18 cellular contexts compared by ENCODE assay signal in genomic region chr1:183953031-183953430, GRCh38.
DNase-seq lines count a peak whose midpoint lies in the region; ATAC-seq, FAIRE-seq and TF ChIP-seq lines count a peak whose summit lies in the region.
"Had no signal": no experiment of that assay in that cellular context is flagged by ENCODE, and none has a peak within 500 bp of the region (broad histone marks: within the 10 kb centered on the region; RNA-seq: fewer than 3 reads in every experiment).

No MANE protein-coding gene starts in this region.

- intact Hi-C loops in K562 (cut with micrococcal nuclease) (no loop called here), left colon (cut with DNase I, micrococcal nuclease) (no loop called here), testis (cut with DNase I; ENCODE audit: low total_unique reads) (no loop called here)

- H3K27me3 ChIP-seq in K562 (ENCODE audit: control insufficient read depth in 2 of 2, insufficient read depth in 2 of 2, low read length in 2 of 2) = no peaks in the 10 kb centered on the region
- H3K27me3 ChIP-seq in testis = no peaks in the 10 kb centered on the region
- H3K27me3 ChIP-seq: MG63 had no signal

- H3K36me3 ChIP-seq in K562 (ENCODE audit: control insufficient read depth, insufficient read depth, low read length) (peaks cover 46% of the 10 kb centered on the region), testis (ENCODE audit: low read depth, missing control alignments) (no peaks in the 10 kb centered on the region)
- H3K36me3 ChIP-seq: MG63 had no signal

- TF ChIP-seq RAD21 in K562 (CRISPR knock-in tag; conservative IDR thresholded peaks at IDR 0.05 in 1 of 2, IDR thresholded peaks at IDR 0.05 in 1 of 2) = no peak

- H3K27ac ChIP-seq in K562 (ENCODE audit: extremely low read depth, low read depth, low read length) (no peak overlapping the region), testis (peak overlapping the region; percentile 60 to 83)
- H3K27ac ChIP-seq: A549, parathyroid adenoma had no signal

- H3K9me1 ChIP-seq in K562 (ENCODE audit: control insufficient read depth, insufficient read depth, low read length) = no peaks in the 10 kb centered on the region

- H3K9me3 ChIP-seq in K562 (replicated peaks; ENCODE audit: control insufficient read depth, insufficient read depth, low read depth, low read length) (no peaks in the 10 kb centered on the region), testis (no peaks in the 10 kb centered on the region)
- H3K9me3 ChIP-seq: MG63 had no signal

- no peak overlapping the region for H3K4me3 ChIP-seq in K562
- H3K4me3 ChIP-seq in testis = no peak overlapping the region
- H3K4me3 ChIP-seq: A549, MG63 had no signal

- DNase-seq in NCI-H510A treated with DMSO at 0.1 percent for 48 hours (lab: John Stamatoyannopoulos, UW) (peak; percentile 9), NCI-H510A (lab: John Stamatoyannopoulos, UW) (no peak), K562 (ENCODE audit: extremely low read depth in 1 of 4, low spot score in 3 of 4) (no peak), left colon (no peak), testis (no peak), middle frontal gyrus (ENCODE audit: extremely low spot score, low spot score) (no peak), GM19239 (ENCODE audit: insufficient read length, low spot score) (no peak)
- no peak for DNase-seq in activated CD4-positive, CD25-positive, alpha-beta regulatory T cell treated with anti-CD3 and anti-CD28 coated beads, Interleukin-2, amount 50 U/mL, for 72 hours
- DNase-seq: activated naive CD8-positive, alpha-beta T cell treated with anti-CD3 and anti-CD28 coated beads, Interleukin-2, amount 50 U/mL, for 24 hours; activated T-cell treated with anti-CD3 and anti-CD28 coated beads, Interleukin-2, amount 50 U/mL, for 24 hours; CD8-positive, alpha-beta T cell; central memory CD4-positive, alpha-beta T cell; GF-D8; MG63; NCI-H2107 had no signal

- TF ChIP-seq POLR2A in K562 (conservative IDR thresholded peaks at IDR 0.05) (no peak), testis (IDR thresholded peaks at IDR 0.05) (no peak)

- peaks cover 0 to 14% of the 10 kb centered on the region in 2 experiments; a peak in 3 of 5 replicates for H3K4me1 ChIP-seq in K562 (replicated peaks in 1 of 2; ENCODE audit: control insufficient read depth in 2 of 2, insufficient read depth in 2 of 2, low read length in 2 of 2)
- H3K4me1 ChIP-seq in testis = peaks cover 11% of the 10 kb centered on the region
- H3K4me1 ChIP-seq: A549, parathyroid adenoma had no signal

- no peak overlapping the region for H2AFZ ChIP-seq in K562 (ENCODE audit: low read depth, low read length)
- H2AFZ ChIP-seq: parathyroid adenoma had no signal

- no peaks in the 10 kb centered on the region for H4K20me1 ChIP-seq in K562 (replicated peaks; ENCODE audit: control insufficient read depth, insufficient read depth, low read length)

- no peak for TF ChIP-seq CTCF in K562 (IDR thresholded peaks at IDR 0.05 in 2 of 3, conservative IDR thresholded peaks at IDR 0.05 in 1 of 3; ENCODE audit: insufficient read depth in 2 of 3, low read depth in 1 of 3, low read length in 3 of 3)
- TF ChIP-seq CTCF in testis (IDR thresholded peaks at IDR 0.05) = no peak

- CTCF ChIA-PET in K562 (lab: Yijun Ruan, JAX; ENCODE audit: low intra/inter-chr PET ratio) = no interaction called here

- TF ChIP-seq EP300 in K562 (IDR thresholded peaks at IDR 0.05; ENCODE audit: low read length) = no peak

- no peak for FAIRE-seq in K562 (lab: Jason Lieb, UNC)
- no peak for FAIRE-seq in GM19239 (lab: Jason Lieb, UNC)
- FAIRE-seq: A549, keratinocyte had no signal

- in situ Hi-C loops in K562 (cut with MboI) = no loop called here

- no peaks in the 10 kb centered on the region for H3K79me2 ChIP-seq in K562 (ENCODE audit: control insufficient read depth, insufficient read depth, low read length)
- H3K79me2 ChIP-seq: parathyroid adenoma had no signal

- H3K4me2 ChIP-seq in K562 (ENCODE audit: insufficient read depth, low read length) = no peak overlapping the region
- H3K4me2 ChIP-seq: A549 had no signal

- 46% methylated on average over 5 of the region's 5 CpGs for WGBS in K562 (ENCODE audit: insufficient coverage, low coverage, missing lambda C conversion rate)
- 38 to 43% methylated on average over 5 of the region's 5 CpGs for WGBS in testis, 2 donors

- ATAC-seq in K562 = peak; percentile 12; the same call in 1 of the 3 replicates
- ATAC-seq in left colon = peak; percentile 28
- ATAC-seq: activated naive CD8-positive, alpha-beta T cell treated with anti-CD3 and anti-CD28 coated beads, Interleukin-2, amount 50 U/mL, for 24 hours; CD8-positive, alpha-beta T cell had no signal

- no peak overlapping the region for H3K9ac ChIP-seq in K562 (ENCODE audit: insufficient read depth in 1 of 2, low read depth in 2 of 2, low read length in 2 of 2)
- H3K9ac ChIP-seq: parathyroid adenoma had no signal

- no TSS peak for BruUV-seq in K562 (replicated peaks; lab: Mats Ljungman, UMichigan)

- POLR2A ChIA-PET in K562 (lab: Yijun Ruan, JAX) = interaction anchor here (1.0 kb wide), 3 partner anchors 8 to 12 kb away, joined by 3 read pairs; no protein-coding TSS in a partner anchor

TF ChIP-seq in K562, 482 proteins besides CTCF, POLR2A, EP300 and RAD21:
- TF ChIP-seq DNMT1 (IDR thresholded peaks at IDR 0.05) (no peak), MNT (conservative IDR thresholded peaks at IDR 0.05) (no peak), DLX4 (CRISPR knock-in tag; IDR thresholded peaks at IDR 0.05) (no peak), ZNF592 (IDR thresholded peaks at IDR 0.05) (no peak), ZNF740 (CRISPR knock-in tag; IDR thresholded peaks at IDR 0.05) (no peak), ZNF740 (tag; IDR thresholded peaks at IDR 0.05) (no peak), ZNF766 (CRISPR knock-in tag; conservative IDR thresholded peaks at IDR 0.05) (no peak), HDAC8 (tag; IDR thresholded peaks at IDR 0.05) (no peak), JUN (IDR thresholded peaks at IDR 0.05; ENCODE audit: borderline replicate concordance, low read depth, low read length) (no peak), JUN (CRISPR knock-in tag; IDR thresholded peaks at IDR 0.05; ENCODE audit: borderline replicate concordance) (no peak)
